ENCODE assay signal across 8 cellular contexts in genomic region chr16:89657442-89658220, GRCh38. TPM values are rescaled to one million over a fixed set of nuclear protein-coding genes. Genes with fewer than 3 reads are reported as not detected.
DNase-seq lines count a peak whose midpoint lies in the region; ATAC-seq and TF ChIP-seq lines count a peak whose summit lies in the region.

TSS of gene CHMP1A (minus strand) at chr16:89657708. CDS start at chr16:89657588, 120 bp downstream.
TSS of gene SPATA33 (plus strand) at chr16:89657836. CDS start at chr16:89657912, 76 bp downstream.

- peak within 1 kb of the TSS; percentile 85 for H3K9ac ChIP-seq in mammary epithelial cell (ENCODE audit: insufficient read depth, low read length)

- no peaks in the 10 kb centered on the region for H3K27me3 ChIP-seq in mammary epithelial cell (ENCODE audit: insufficient read depth, low read length)
- H3K27me3 ChIP-seq in spleen (replicated peaks in 1 of 7), result no peaks in the 10 kb centered on the region

- peaks cover 10% of the 10 kb centered on the region for H3K4me1 ChIP-seq in mammary epithelial cell (ENCODE audit: insufficient read depth, low read length)
- peaks cover 13 to 54% (median 39%) of the 10 kb centered on the region in 6 donors for H3K4me1 ChIP-seq in spleen

- dilution Hi-C loops in mammary epithelial cell (cut with HindIII; ENCODE audit: low sequenced_read_pairs), result no loop called here

- no peaks in the 10 kb centered on the region for H4K20me1 ChIP-seq in mammary epithelial cell (ENCODE audit: insufficient read depth, low read length)

- TF ChIP-seq CTCF in WI38 (IDR thresholded peaks at IDR 0.05; ENCODE audit: low read depth, low read length) (no peak), mammary epithelial cell (conservative IDR thresholded peaks at IDR 0.05 in 1 of 2, IDR thresholded peaks at IDR 0.05 in 1 of 2; ENCODE audit: extremely low read depth in 1 of 2, insufficient read depth in 1 of 2, low read depth in 1 of 2, low read length in 2 of 2) (no peak), spleen (IDR thresholded peaks at IDR 0.05 in 8 of 11, conservative IDR thresholded peaks at IDR 0.05 in 3 of 11) (peak in 4 of 11 experiments; percentile 31 to 44 (median 36))

- peak within 1 kb of the TSS; percentile 85 for H2AFZ ChIP-seq in mammary epithelial cell (ENCODE audit: low read depth, low read length)

- peak in 2 of 3 donors; percentile 53 to 63 for TF ChIP-seq POLR2A in spleen (IDR thresholded peaks at IDR 0.05)

- peak within 1 kb of the TSS; percentile 99 for H3K4me2 ChIP-seq in mammary epithelial cell (ENCODE audit: insufficient read depth, low read depth, low read length)

- DNase-seq in ACHN (peak; percentile 93), NCI-H2196 treated with DMSO at 0.1 percent for 48 hours (lab: John Stamatoyannopoulos, UW; ENCODE audit: unreplicated experiment) (peak; percentile 14), mammary epithelial cell (peak; percentile 86), inferior parietal cortex (ENCODE audit: extremely low spot score) (peak; percentile 85), spleen (peak; percentile 96)

- intact Hi-C loops in mammary epithelial cell (cut with micrococcal nuclease) (no loop called here), spleen (cut with DNase I; ENCODE audit: low total_unique reads) (no loop called here)

- in situ Hi-C loops in ACHN (cut with HindIII; ENCODE audit: low pct_ligation_motif_present, low pct_unique_long_range_greater_than_20kb, low sequenced_read_pairs), result no loop called here
- in situ Hi-C loops in mammary epithelial cell (cut with MboI; ENCODE audit: low sequenced_read_pairs in 2 of 2), result no loop called here

- H3K9me3 ChIP-seq in mammary epithelial cell (replicated peaks; ENCODE audit: insufficient read depth, low read length) (no peaks in the 10 kb centered on the region), spleen (no peaks in the 10 kb centered on the region)

- peak within 1 kb of the TSS; percentile 94 for H3K4me3 ChIP-seq in WI38 (ENCODE audit: low read depth, low read length)
- H3K4me3 ChIP-seq in mammary epithelial cell (replicated peaks in 1 of 3; ENCODE audit: insufficient read depth in 1 of 3, low read depth in 2 of 3, low read length in 3 of 3), result peak within 1 kb of the TSS; percentile 71 to 98 (median 78)
- peak within 1 kb of the TSS; percentile 78 to 100 (median 100) for H3K4me3 ChIP-seq in spleen

- peaks cover 76% of the 10 kb centered on the region for H3K79me2 ChIP-seq in mammary epithelial cell (ENCODE audit: insufficient read depth, low read length)

- CTCF ChIA-PET in mammary epithelial cell (lab: Charles Lee; ENCODE audit: low non-redundant PET), result no interaction called here

- BruUV-seq in mammary epithelial cell (replicated peaks; lab: Mats Ljungman, UMichigan), result no TSS peak

- H3K36me3 ChIP-seq in mammary epithelial cell (ENCODE audit: insufficient read depth, low read length) (peaks cover 6% of the 10 kb centered on the region), spleen (peaks cover 0 to 39% (median 12%) of the 10 kb centered on the region in 6 donors)

- peak; percentile 83 for ATAC-seq in GM18861 (IDR thresholded peaks at IDR 0.05; ENCODE audit: unreplicated experiment)
- ATAC-seq in HG03066 (IDR thresholded peaks at IDR 0.05; ENCODE audit: low read depth, unreplicated experiment), result peak; percentile 89

- H3K27ac ChIP-seq in mammary epithelial cell (ENCODE audit: insufficient read depth, low read depth, low read length) (peak within 1 kb of the TSS; percentile 75), spleen (peak within 1 kb of the TSS; percentile 82 to 96 (median 90))

- 4% methylated on average over 27 of the region's 99 CpGs for WGBS in mammary epithelial cell (ENCODE audit: low coverage, missing lambda C conversion rate)
- WGBS in spleen, 5 donors, result 0 to 1% (median 0%) methylated on average over 25 to 99 of the region's 99 CpGs

RNA-seq across cellular contexts. Expression of gene CHMP1A, which starts in this region (rescaled TPM):
- total RNA-seq in mammary epithelial cell, result 100 to 1,000 TPM in 1 of 2 donors, 10 to 100 TPM in 1; 99.1 to 104 TPM
- 94.9 TPM for polyA plus RNA-seq in mammary epithelial cell
- polyA minus RNA-seq in mammary epithelial cell, result 53.5 TPM
- total RNA-seq in spleen, result 10 to 100 TPM; 44.4 to 96.2 (median 79.0) TPM
- 10 to 100 TPM; 54.2 to 90.5 (median 63.6) TPM for polyA plus RNA-seq in spleen

RNA-seq across cellular contexts. Expression of gene SPATA33, which starts in this region (rescaled TPM):
- total RNA-seq in mammary epithelial cell (10 to 100 TPM in 1 of 2 donors, 1 to 10 TPM in 1; 2.2 to 11.2 TPM), spleen (1 to 10 TPM; 2.9 to 5.7 (median 4.7) TPM)
- polyA plus RNA-seq in mammary epithelial cell (6.4 TPM), spleen (1 to 10 TPM; 3.8 to 7.0 (median 4.9) TPM)
- 3.5 TPM for polyA minus RNA-seq in mammary epithelial cell

Comparison
In these comparisons a context has a peak if more than half of its experiments do, and no peak if none do; other contexts are left out.
1. Peak in every context shown above with its lines: DNase-seq, ATAC-seq, H3K4me3 ChIP-seq and H3K27ac ChIP-seq.
2. DNase-seq: peak in every context shown above with its lines; median percentile 96 in spleen; 93 in ACHN; 86 in mammary epithelial cell; 85 in inferior parietal cortex; 14 in NCI-H2196 treated with DMSO at 0.1 percent for 48 hours.